ENCODE assay signal across 2 cellular contexts in genomic region chr18:21278218-21278617, GRCh38. TPM values are rescaled to one million over a fixed set of nuclear protein-coding genes. Genes with fewer than 3 reads are reported as not detected.
"Had no signal": no experiment of that assay in that cellular context is flagged by ENCODE, and none has a peak within 500 bp of the region (broad histone marks: within the 10 kb centered on the region; RNA-seq: fewer than 3 reads in every experiment).

No MANE protein-coding gene starts in this region.

RNA-seq across cellular contexts. Expression of gene GREB1L, which starts 36.2 kb away (rescaled TPM):
- total RNA-seq: OCI-LY7, SJCRH30 had no signal
